ENCODE assay signal across 15 cellular contexts in the genomic region with DNA sequence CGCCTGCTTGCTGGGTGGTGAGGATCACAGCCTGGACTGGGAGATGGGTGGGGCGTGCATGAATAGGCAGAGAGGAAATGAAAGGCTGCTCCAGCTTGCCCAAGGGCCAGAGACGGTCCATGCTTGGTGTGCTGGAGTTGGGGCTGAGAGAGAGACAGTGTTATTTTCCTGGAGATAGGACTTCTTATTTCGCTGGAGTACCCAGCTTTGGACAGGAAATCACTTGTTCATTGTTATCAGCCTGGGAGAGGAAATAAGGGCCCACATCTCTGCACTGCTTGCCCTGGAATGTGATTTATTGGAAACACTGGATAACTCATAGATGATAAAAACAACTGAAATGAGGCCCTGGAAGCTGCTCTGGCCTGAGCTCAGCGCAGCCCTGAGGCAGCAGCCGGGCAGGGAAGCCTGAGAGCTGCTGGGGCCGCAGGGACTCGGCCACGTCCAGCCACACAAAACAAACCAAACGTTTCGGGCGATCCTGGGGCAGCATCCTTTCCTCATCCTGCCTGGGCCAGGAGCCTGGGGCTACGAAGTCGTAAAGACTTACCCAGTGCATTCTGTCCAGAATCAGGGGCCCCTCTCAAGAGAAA.
DNase-seq lines count a peak whose midpoint lies in the region; ATAC-seq, FAIRE-seq and TF ChIP-seq lines count a peak whose summit lies in the region.
"Had no signal": no experiment of that assay in that cellular context is flagged by ENCODE, and none has a peak within 500 bp of the region (broad histone marks: within the 10 kb centered on the region; RNA-seq: fewer than 3 reads in every experiment).

No MANE protein-coding gene starts in this region.

- H3K4me3 ChIP-seq in DOHH2 (ENCODE audit: low read length) (peak overlapping the region; percentile 47), neural progenitor cell (no peak overlapping the region), osteoblast (ENCODE audit: insufficient read depth, low read length) (no peak overlapping the region)
- H3K4me3 ChIP-seq: HAP-1, lung, testis had no signal

- no peaks in the 10 kb centered on the region for H3K9me3 Mint-ChIP-seq in neural progenitor cell
- H3K9me3 Mint-ChIP-seq in activated T-helper 2 cell treated with anti-CD3 and anti-CD28 coated beads, Interferon-gamma antibody, Interleukin-2, Interleukin-4, amounts not matched to agents 10 μg/mL and 5 μg/mL and 100 μg/mL, durations not matched to agents 14 hours and 24 hours and 36 hours = no peaks in the 10 kb centered on the region
- H3K9me3 Mint-ChIP-seq: activated naive CD4-positive, alpha-beta T cell treated with anti-CD3 and anti-CD28 coated beads, Interleukin-2, amount 50 U/mL, for 72 hours; IgD-negative memory B cell had no signal

- intact Hi-C loops in activated T-helper 2 cell treated with anti-CD3 and anti-CD28 coated beads, Interferon-gamma antibody, Interleukin-2, Interleukin-4, amounts not matched to agents 10 μg/mL and 5 μg/mL and 100 μg/mL, durations not matched to agents 14 hours and 24 hours and 36 hours (cut with micrococcal nuclease) = no loop called here

- no peak overlapping the region for H3K9ac ChIP-seq in neural progenitor cell

- no peaks in the 10 kb centered on the region for H3K27me3 ChIP-seq in DOHH2 (ENCODE audit: control insufficient read depth, low read length)
- H3K27me3 ChIP-seq in neural progenitor cell = no peaks in the 10 kb centered on the region
- H3K27me3 ChIP-seq in osteoblast (ENCODE audit: insufficient read depth, low read length) = no peaks in the 10 kb centered on the region
- H3K27me3 ChIP-seq: testis had no signal

- H3K9me3 ChIP-seq in DOHH2 (ENCODE audit: control insufficient read depth, insufficient read depth, low read length) = no peaks in the 10 kb centered on the region
- H3K9me3 ChIP-seq in neural progenitor cell (ENCODE audit: low read depth) = no peaks in the 10 kb centered on the region
- H3K9me3 ChIP-seq in osteoblast (ENCODE audit: low read depth, low read length) = no peaks in the 10 kb centered on the region
- H3K9me3 ChIP-seq: HAP-1, testis had no signal

- TF ChIP-seq CTCF in DOHH2 (IDR thresholded peaks at IDR 0.05; ENCODE audit: low read depth, low read length, poor library complexity, severe bottlenecking) (no peak), neural progenitor cell (IDR thresholded peaks at IDR 0.05) (no peak), osteoblast (IDR thresholded peaks at IDR 0.05; ENCODE audit: extremely low read depth, low read depth, low read length) (no peak)

- H3K9me2 ChIP-seq in DOHH2 (replicated peaks; ENCODE audit: control insufficient read depth, low read length) = no peaks in the 10 kb centered on the region

- H2AFZ ChIP-seq in neural progenitor cell (replicated peaks) (no peak overlapping the region), osteoblast (ENCODE audit: low read length) (no peak overlapping the region)

- no peak overlapping the region for H3K4me3 Mint-ChIP-seq in neural progenitor cell
- no peak overlapping the region for H3K4me3 Mint-ChIP-seq in activated T-helper 2 cell treated with anti-CD3 and anti-CD28 coated beads, Interferon-gamma antibody, Interleukin-2, Interleukin-4, amounts not matched to agents 10 μg/mL and 5 μg/mL and 100 μg/mL, durations not matched to agents 14 hours and 24 hours and 36 hours (ENCODE audit: low read depth)

- H3K36me3 Mint-ChIP-seq in neural progenitor cell = no peaks in the 10 kb centered on the region
- no peaks in the 10 kb centered on the region for H3K36me3 Mint-ChIP-seq in activated T-helper 2 cell treated with anti-CD3 and anti-CD28 coated beads, Interferon-gamma antibody, Interleukin-2, Interleukin-4, amounts not matched to agents 10 μg/mL and 5 μg/mL and 100 μg/mL, durations not matched to agents 14 hours and 24 hours and 36 hours (ENCODE audit: low read depth)
- H3K36me3 Mint-ChIP-seq: activated naive CD4-positive, alpha-beta T cell treated with anti-CD3 and anti-CD28 coated beads, Interleukin-2, amount 50 U/mL, for 72 hours; IgD-negative memory B cell had no signal

- H3K4me2 ChIP-seq in DOHH2 (ENCODE audit: low read length) = peak overlapping the region; percentile 58
- H3K4me2 ChIP-seq in neural progenitor cell = no peak overlapping the region
- no peak overlapping the region for H3K4me2 ChIP-seq in osteoblast (ENCODE audit: insufficient read depth, low read length)

- peaks cover 51% of the 10 kb centered on the region for H3K4me1 Mint-ChIP-seq in neural progenitor cell
- H3K4me1 Mint-ChIP-seq in activated T-helper 2 cell treated with anti-CD3 and anti-CD28 coated beads, Interferon-gamma antibody, Interleukin-2, Interleukin-4, amounts not matched to agents 10 μg/mL and 5 μg/mL and 100 μg/mL, durations not matched to agents 14 hours and 24 hours and 36 hours (ENCODE audit: low read depth) = no peaks in the 10 kb centered on the region

- H3K27ac ChIP-seq in DOHH2 (ENCODE audit: low read depth, low read length) (peak overlapping the region; percentile 46), neural progenitor cell (no peak overlapping the region), osteoblast (ENCODE audit: low read depth, low read length) (no peak overlapping the region)
- H3K27ac ChIP-seq: testis had no signal

- H3K79me2 ChIP-seq in DOHH2 (ENCODE audit: control insufficient read depth, low read length) (no peaks in the 10 kb centered on the region), neural progenitor cell (ENCODE audit: low read depth) (no peaks in the 10 kb centered on the region), osteoblast (ENCODE audit: insufficient read depth, low read length) (no peaks in the 10 kb centered on the region)

- no peaks in the 10 kb centered on the region for H3F3A ChIP-seq in DOHH2 (ENCODE audit: control insufficient read depth, insufficient read depth)
- H3F3A ChIP-seq in neural progenitor cell (ENCODE audit: low read depth) = no peaks in the 10 kb centered on the region

- no peak for ATAC-seq in HG02870 (IDR thresholded peaks at IDR 0.05; ENCODE audit: unreplicated experiment)

- peaks cover under 1% of the 10 kb centered on the region for H3K27me3 Mint-ChIP-seq in neural progenitor cell (ENCODE audit: insufficient read depth, low read depth)
- H3K27me3 Mint-ChIP-seq in activated T-helper 2 cell treated with anti-CD3 and anti-CD28 coated beads, Interferon-gamma antibody, Interleukin-2, Interleukin-4, amounts not matched to agents 10 μg/mL and 5 μg/mL and 100 μg/mL, durations not matched to agents 14 hours and 24 hours and 36 hours (ENCODE audit: low read depth) = no peaks in the 10 kb centered on the region
- H3K27me3 Mint-ChIP-seq: IgD-negative memory B cell had no signal

- H3K4me1 ChIP-seq in DOHH2 (ENCODE audit: control insufficient read depth, low read length) = peaks cover 20% of the 10 kb centered on the region
- H3K4me1 ChIP-seq in neural progenitor cell = peaks cover 15% of the 10 kb centered on the region
- no peaks in the 10 kb centered on the region for H3K4me1 ChIP-seq in osteoblast (ENCODE audit: insufficient read depth, low read length)
- H3K4me1 ChIP-seq: HAP-1, testis had no signal

- FAIRE-seq in HTR-8/SVneo (lab: Jason Lieb, UNC) = peak; percentile 26

- H4K20me1 ChIP-seq in DOHH2 (ENCODE audit: control insufficient read depth, insufficient read depth, low read depth, low read length) (no peaks in the 10 kb centered on the region), neural progenitor cell (ENCODE audit: low read depth) (no peaks in the 10 kb centered on the region), osteoblast (ENCODE audit: insufficient read depth, low read length) (no peaks in the 10 kb centered on the region)

- peak overlapping the region; percentile 42 for H3K27ac Mint-ChIP-seq in neural progenitor cell
- H3K27ac Mint-ChIP-seq in activated T-helper 2 cell treated with anti-CD3 and anti-CD28 coated beads, Interferon-gamma antibody, Interleukin-2, Interleukin-4, amounts not matched to agents 10 μg/mL and 5 μg/mL and 100 μg/mL, durations not matched to agents 14 hours and 24 hours and 36 hours = no peak overlapping the region

- DNase-seq in HTR-8/SVneo (ENCODE audit: insufficient read length, low spot score) (no peak), ecto neural progenitor cell (ENCODE audit: low spot score) (peak; percentile 42), neural progenitor cell (ENCODE audit: low spot score) (no peak), RPMI8226 (no peak), osteoblast (ENCODE audit: insufficient read length, low spot score, missing footprints) (no peak)
- no peak for DNase-seq in activated T-helper 2 cell treated with anti-CD3 and anti-CD28 coated beads, Interferon-gamma antibody, Interleukin-2, Interleukin-4, amounts not matched to agents 10 μg/mL and 5 μg/mL and 100 μg/mL, durations not matched to agents 14 hours and 24 hours and 36 hours (ENCODE audit: low spot score)
- DNase-seq: activated CD8-positive, alpha-beta memory T cell treated with anti-CD3 and anti-CD28 coated beads for 24 hours; NCI-H146; testis had no signal

- H3K36me3 ChIP-seq in DOHH2 (ENCODE audit: control insufficient read depth, low read length) (no peaks in the 10 kb centered on the region), neural progenitor cell (no peaks in the 10 kb centered on the region), osteoblast (ENCODE audit: insufficient read depth, low read length) (no peaks in the 10 kb centered on the region)
- H3K36me3 ChIP-seq: HAP-1 had no signal
